23 cellular contexts compared by ENCODE assay signal in the genomic region with DNA sequence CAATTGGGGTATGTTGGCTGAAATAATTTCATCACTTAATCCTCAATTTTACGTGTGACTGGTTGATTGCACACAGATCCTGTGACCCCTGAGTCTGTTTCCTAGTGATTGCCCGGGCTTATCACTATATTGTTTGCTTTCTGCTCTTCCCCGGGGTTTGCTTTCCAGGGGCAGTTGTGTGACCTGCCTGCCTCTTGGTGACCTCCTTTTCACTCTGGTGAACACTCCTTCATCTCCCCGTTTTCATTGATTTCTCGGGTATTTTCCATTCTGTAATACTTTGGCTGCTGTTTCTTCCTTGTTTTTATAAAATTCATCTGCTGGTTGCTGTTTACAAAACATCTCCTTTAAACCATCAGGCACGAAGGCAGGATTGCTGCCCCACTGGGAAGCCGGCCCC. TPM values are rescaled to one million over a fixed set of nuclear protein-coding genes. Genes with fewer than 3 reads are reported as not detected.
DNase-seq lines count a peak whose midpoint lies in the region; ATAC-seq, FAIRE-seq and TF ChIP-seq lines count a peak whose summit lies in the region.
"Had no signal": no experiment of that assay in that cellular context is flagged by ENCODE, and none has a peak within 500 bp of the region (broad histone marks: within the 10 kb centered on the region; RNA-seq: fewer than 3 reads in every experiment).

No MANE protein-coding gene starts in this region.

- no peak for TF ChIP-seq POLR2A in heart left ventricle (IDR thresholded peaks at IDR 0.05)

- no peaks in the 10 kb centered on the region for H3K27me3 ChIP-seq in right atrium auricular region
- H3K27me3 ChIP-seq in heart left ventricle: no peaks in the 10 kb centered on the region
- H3K27me3 ChIP-seq: BE2C had no signal

- no peak for TF ChIP-seq CTCF in right atrium auricular region (IDR thresholded peaks at IDR 0.05)
- TF ChIP-seq CTCF in heart left ventricle (IDR thresholded peaks at IDR 0.05): no peak
- no peak for TF ChIP-seq CTCF in progenitor cell of endocrine pancreas (IDR thresholded peaks at IDR 0.05; ENCODE audit: unreplicated experiment)

- H3K4me3 Mint-ChIP-seq in progenitor cell of endocrine pancreas (ENCODE audit: low read depth) (no peak overlapping the region), immature natural killer cell (no peak overlapping the region)
- H3K4me3 Mint-ChIP-seq: CD4-positive, CD25-positive, alpha-beta regulatory T cell; IgD-negative memory B cell had no signal

- no peaks in the 10 kb centered on the region for H3K36me3 Mint-ChIP-seq in progenitor cell of endocrine pancreas (ENCODE audit: insufficient read depth)
- no peaks in the 10 kb centered on the region for H3K36me3 Mint-ChIP-seq in immature natural killer cell
- H3K36me3 Mint-ChIP-seq: CD4-positive, CD25-positive, alpha-beta regulatory T cell had no signal

- WGBS in heart left ventricle, 4 donors: 36 to 55% (median 45%) methylated on average over 7 of the region's 7 CpGs

- no peaks in the 10 kb centered on the region for H3K36me3 ChIP-seq in right atrium auricular region
- no peaks in the 10 kb centered on the region for H3K36me3 ChIP-seq in heart left ventricle
- H3K36me3 ChIP-seq: BE2C had no signal

- DNase-seq in right atrium auricular region (ENCODE audit: low spot score) (peak; percentile 34), heart left ventricle (no peak), progenitor cell of endocrine pancreas (ENCODE audit: low spot score, unreplicated experiment) (no peak), COLO829 (ENCODE audit: low spot score) (no peak), NCI-H1092 (lab: John Stamatoyannopoulos, UW) (no peak), immature natural killer cell (no peak), NCI-H2107 (lab: John Stamatoyannopoulos, UW) (no peak)
- DNase-seq: BE2C; CD4-positive, CD25-positive, alpha-beta regulatory T cell; DMS153; GDM1; H7; Karpas-422; NCI-H1436; NCI-H2029 treated with DMSO at 0.1 percent for 48 hours; NCI-H510A; PC-9; SIG-M5 had no signal

- H3K27me3 Mint-ChIP-seq in progenitor cell of endocrine pancreas (peaks cover 43% of the 10 kb centered on the region), immature natural killer cell (ENCODE audit: low read depth in 3 of 3) (peaks cover 0 to 11% (median 5%) of the 10 kb centered on the region in 3 donors)
- H3K27me3 Mint-ChIP-seq: CD4-positive, CD25-positive, alpha-beta regulatory T cell had no signal

- no peaks in the 10 kb centered on the region for H3K9me3 ChIP-seq in right atrium auricular region
- peaks cover 0 to 3% (median 0%) of the 10 kb centered on the region in 12 donors for H3K9me3 ChIP-seq in heart left ventricle
- H3K9me3 ChIP-seq: BE2C had no signal

- H3K4me1 Mint-ChIP-seq in progenitor cell of endocrine pancreas (ENCODE audit: low read depth) (peaks cover 10% of the 10 kb centered on the region), immature natural killer cell (no peaks in the 10 kb centered on the region)
- H3K4me1 Mint-ChIP-seq: IgD-negative memory B cell had no signal

- ATAC-seq in heart left ventricle: no peak

- H3K4me1 ChIP-seq in right atrium auricular region (peaks cover 0 to 9% of the 10 kb centered on the region in 2 donors), heart left ventricle (no peaks in the 10 kb centered on the region)
- H3K4me1 ChIP-seq: BE2C had no signal

- intact Hi-C loops in heart left ventricle (cut with DNase I): no loop called here

- peak overlapping the region; percentile 9 for H3K27ac Mint-ChIP-seq in progenitor cell of endocrine pancreas
- H3K27ac Mint-ChIP-seq in immature natural killer cell: no peak overlapping the region
- H3K27ac Mint-ChIP-seq: CD4-positive, CD25-positive, alpha-beta regulatory T cell; IgD-negative memory B cell had no signal

- no peaks in the 10 kb centered on the region for H3K9me3 Mint-ChIP-seq in progenitor cell of endocrine pancreas (ENCODE audit: low read depth)
- peaks cover 0 to 4% (median 0%) of the 10 kb centered on the region in 6 donors for H3K9me3 Mint-ChIP-seq in immature natural killer cell
- H3K9me3 Mint-ChIP-seq: CD4-positive, CD25-positive, alpha-beta regulatory T cell had no signal

- no peak overlapping the region for H3K27ac ChIP-seq in right atrium auricular region
- no peak overlapping the region for H3K27ac ChIP-seq in heart left ventricle
- H3K27ac ChIP-seq: PC-9, RWPE1 had no signal

- H3K4me3 ChIP-seq in right atrium auricular region (no peak overlapping the region), heart left ventricle (no peak overlapping the region)
- H3K4me3 ChIP-seq: PC-9 had no signal

- FAIRE-seq in islet of Langerhans (lab: Jason Lieb, UNC): peak; percentile 68
- FAIRE-seq: A204.1, HTR-8/SVneo had no signal

RNA-seq across cellular contexts. Expression of gene NTN1, which starts 36.0 kb away (rescaled TPM):
- 100 to 1,000 TPM; 142 to 163 TPM for total RNA-seq in right atrium auricular region
- total RNA-seq in heart left ventricle: 10 to 100 TPM in 7 of 9 donors, 1 to 10 TPM in 2; 9.3 to 25.8 (median 19.2) TPM
- polyA plus RNA-seq in heart left ventricle: 10 to 100 TPM in 1 of 2 donors, 1 to 10 TPM in 1; 9.6 to 16.6 TPM
- total RNA-seq in progenitor cell of endocrine pancreas: 3.3 and 4.4 TPM in 2 replicates
- polyA plus RNA-seq in immature natural killer cell: not detected
- total RNA-seq: CD4-positive, CD25-positive, alpha-beta regulatory T cell had no signal
- polyA plus RNA-seq: IgD-negative memory B cell had no signal

Comparison
In these comparisons a context has a peak if more than half of its experiments do, and no peak if none do; other contexts are left out.
1. RNA of gene NTN1, which starts 36.0 kb away (total RNA-seq): 142 to 163 TPM in right atrium auricular region; 9.3 to 25.8 TPM in heart left ventricle and 3.3 to 4.4 TPM in progenitor cell of endocrine pancreas; every median in the first group is over 4 times any median in the second.